ENCODE assay signal across 12 cellular contexts in the genomic region with DNA sequence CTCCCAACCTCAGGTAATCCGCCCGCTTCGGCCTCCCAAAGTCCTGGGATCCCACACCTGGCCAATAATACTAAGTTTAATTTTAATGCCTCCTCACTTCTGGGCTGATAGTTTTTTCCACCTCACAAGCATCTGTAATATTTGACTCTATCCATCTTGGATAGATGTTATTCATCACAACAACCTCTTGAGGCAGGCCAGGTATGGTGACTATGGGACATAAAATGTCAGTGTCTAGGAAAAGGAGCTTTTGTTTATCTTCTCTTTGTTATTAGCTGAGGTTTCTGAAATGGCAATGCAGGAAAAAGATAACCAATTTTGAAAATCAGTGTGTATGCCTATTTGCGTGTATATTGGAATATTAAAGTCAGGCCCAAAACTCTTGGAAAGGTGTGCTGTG. TPM values are rescaled to one million over a fixed set of nuclear protein-coding genes. Genes with fewer than 3 reads are reported as not detected.
DNase-seq lines count a peak whose midpoint lies in the region; ATAC-seq and TF ChIP-seq lines count a peak whose summit lies in the region.
"Had no signal": no experiment of that assay in that cellular context is flagged by ENCODE, and none has a peak within 500 bp of the region (broad histone marks: within the 10 kb centered on the region; RNA-seq: fewer than 3 reads in every experiment).

No MANE protein-coding gene starts in this region.

- H3K36me3 ChIP-seq in OCI-LY7 (ENCODE audit: insufficient read depth, low read length) (peaks cover 26% of the 10 kb centered on the region; the same call in 1 of the 2 replicates), gastrocnemius medialis (no peaks in the 10 kb centered on the region)
- H3K36me3 ChIP-seq: stomach had no signal

- H3K9me2 ChIP-seq in OCI-LY7 (ENCODE audit: insufficient read depth, low read length), result no peaks in the 10 kb centered on the region

- peak overlapping the region; percentile 92 to 93 for H3K27ac Mint-ChIP-seq in effector memory CD8-positive, alpha-beta T cell

- intact Hi-C loops in OCI-LY7 (cut with micrococcal nuclease; ENCODE audit: unreplicated experiment) (no loop called here), gastrocnemius medialis (cut with DNase I; ENCODE audit: low total_unique reads) (no loop called here)

- no peak for TF ChIP-seq POLR2A in gastrocnemius medialis (IDR thresholded peaks at IDR 0.05)

- POLR2A ChIA-PET in OCI-LY7 (lab: Charles Lee), result interaction anchor here (0.6 to 15.6 kb wide), 8 partner anchors 8 to 481 kb away, joined by 3 to 272 read pairs (median 4); partner anchors contain the start of gene GM2A

- no peak for ATAC-seq in activated T-cell treated with anti-CD3 and anti-CD28 coated beads, Interleukin-2, amount 50 U/mL, for 4 hours
- no peak for ATAC-seq in effector memory CD8-positive, alpha-beta T cell (replicated peaks)
- ATAC-seq in gastrocnemius medialis (no peak), GM21717 (IDR thresholded peaks at IDR 0.05; ENCODE audit: unreplicated experiment) (no peak)

- H3K27ac ChIP-seq in OCI-LY7 (ENCODE audit: low read depth, low read length, poor library complexity, severe bottlenecking), result peak overlapping the region; percentile 98
- H3K27ac ChIP-seq in gastrocnemius medialis, result peak overlapping the region in 3 of 4 donors; percentile 95 to 97 (median 95)

- H2AFZ ChIP-seq in OCI-LY7 (ENCODE audit: low read length), result peak overlapping the region; percentile 59; the same call in 1 of the 2 replicates

- H3K36me3 Mint-ChIP-seq in activated T-cell treated with anti-CD3 and anti-CD28 coated beads, Interleukin-2, amount 50 U/mL, for 4 hours (ENCODE audit: insufficient read depth), result peaks cover 5% of the 10 kb centered on the region
- peaks cover 4% of the 10 kb centered on the region for H3K36me3 Mint-ChIP-seq in effector memory CD8-positive, alpha-beta T cell (ENCODE audit: insufficient read depth)

- peak overlapping the region; percentile 71 for H3K4me3 Mint-ChIP-seq in activated T-cell treated with anti-CD3 and anti-CD28 coated beads, Interleukin-2, amount 50 U/mL, for 4 hours
- H3K4me3 Mint-ChIP-seq in effector memory CD8-positive, alpha-beta T cell, result peak overlapping the region; percentile 79 to 80

- no peaks in the 10 kb centered on the region for H3K9me3 ChIP-seq in OCI-LY7 (ENCODE audit: low read length)
- no peaks in the 10 kb centered on the region for H3K9me3 ChIP-seq in gastrocnemius medialis
- H3K9me3 ChIP-seq: stomach had no signal

- H3K4me2 ChIP-seq in OCI-LY7 (ENCODE audit: low read length), result peak overlapping the region; percentile 79

- CTCF ChIA-PET in OCI-LY7 (lab: Charles Lee; ENCODE audit: unreplicated experiment), result interaction anchor here (0.5 to 1.2 kb wide), 3 partner anchors 9 to 1207 kb away, joined by 3 to 8 read pairs (median 3); no protein-coding TSS in a partner anchor

- H3K79me2 ChIP-seq in OCI-LY7 (ENCODE audit: insufficient read depth, low read depth, low read length), result peaks cover 39% of the 10 kb centered on the region

- H3K4me1 ChIP-seq in OCI-LY7 (ENCODE audit: insufficient read depth, low read length, poor library complexity, severe bottlenecking) (peaks cover 63% of the 10 kb centered on the region), gastrocnemius medialis (peaks cover 32 to 34% of the 10 kb centered on the region in 2 donors)

- no TSS peak for BruUV-seq in OCI-LY7 (replicated peaks; lab: Mats Ljungman, UMichigan)

- no peak overlapping the region for H3K4me3 ChIP-seq in OCI-LY7 (ENCODE audit: low read depth, low read length, poor library complexity, severe bottlenecking)
- no peak overlapping the region for H3K4me3 ChIP-seq in gastrocnemius medialis

- no peaks in the 10 kb centered on the region for H3K27me3 ChIP-seq in gastrocnemius medialis
- H3K27me3 ChIP-seq: stomach had no signal

- no peaks in the 10 kb centered on the region for H3K9me3 Mint-ChIP-seq in activated T-cell treated with anti-CD3 and anti-CD28 coated beads, Interleukin-2, amount 50 U/mL, for 4 hours
- no peaks in the 10 kb centered on the region for H3K9me3 Mint-ChIP-seq in effector memory CD8-positive, alpha-beta T cell

- H4K20me1 ChIP-seq in OCI-LY7 (ENCODE audit: insufficient read depth, low read length), result peaks cover 4% of the 10 kb centered on the region; the same call in 1 of the 2 replicates

- DNase-seq in activated T-cell treated with anti-CD3 and anti-CD28 coated beads, Interleukin-2, amount 50 U/mL, for 4 hours, result no peak
- no peak for DNase-seq in activated T-cell treated with anti-CD3 and anti-CD28 coated beads, Interleukin-2, amount 50 U/mL, for 1 hour
- DNase-seq in OCI-LY7 (ENCODE audit: low spot score), result peak; percentile 34
- no peak for DNase-seq in effector memory CD8-positive, alpha-beta T cell
- no peak for DNase-seq in gastrocnemius medialis
- no peak for DNase-seq in cerebellar cortex (ENCODE audit: low spot score)
- DNase-seq in cortex of kidney (lab: John Stamatoyannopoulos, UW), result no peak
- DNase-seq: NCI-H1092 treated with DMSO at 0.1 percent for 48 hours, nucleus accumbens, SHP77, stomach had no signal

- H3K27me3 Mint-ChIP-seq in activated T-cell treated with anti-CD3 and anti-CD28 coated beads, Interleukin-2, amount 50 U/mL, for 4 hours (ENCODE audit: low read depth), result no peaks in the 10 kb centered on the region
- no peaks in the 10 kb centered on the region for H3K27me3 Mint-ChIP-seq in effector memory CD8-positive, alpha-beta T cell

- TF ChIP-seq CTCF in OCI-LY7 (conservative IDR thresholded peaks at IDR 0.05; ENCODE audit: low read length) (peak; percentile 60), gastrocnemius medialis (IDR thresholded peaks at IDR 0.05 in 4 of 5, conservative IDR thresholded peaks at IDR 0.05 in 1 of 5) (no peak)

- in situ Hi-C loops in gastrocnemius medialis (cut with MboI; ENCODE audit: low sequenced_read_pairs in 4 of 4), result loop anchor here in 1 of 4 donors (25.0 kb wide), 1 partner anchor 88 kb away; no protein-coding TSS in a partner anchor

- peaks cover 46% of the 10 kb centered on the region for H3K4me1 Mint-ChIP-seq in activated T-cell treated with anti-CD3 and anti-CD28 coated beads, Interleukin-2, amount 50 U/mL, for 4 hours (ENCODE audit: low read depth)
- peaks cover 41% of the 10 kb centered on the region in 2 donors for H3K4me1 Mint-ChIP-seq in effector memory CD8-positive, alpha-beta T cell (ENCODE audit: low read depth in 2 of 2)

RNA-seq across cellular contexts. Expression of gene CCDC69, which starts 1.2 kb away (rescaled TPM):
- total RNA-seq in activated T-cell treated with anti-CD3 and anti-CD28 coated beads, Interleukin-2, amount 50 U/mL, for 4 hours, result 10 to 100 TPM; 20.0 to 23.0 (median 21.2) TPM
- total RNA-seq in OCI-LY7 (2014; rRNA removed; shearing (Covaris generic)), result 111 and 123 TPM in 2 replicates
- total RNA-seq in OCI-LY7 (2022) (118 and 119 TPM in 2 replicates), gastrocnemius medialis (100 to 1,000 TPM in 3 of 4 donors, 10 to 100 TPM in 1; 93.4 to 128 (median 114) TPM)

RNA-seq across cellular contexts. Expression of gene GM2A, which starts 27.9 kb away (rescaled TPM):
- 1 to 10 TPM; 8.1 to 9.9 (median 9.0) TPM for total RNA-seq in activated T-cell treated with anti-CD3 and anti-CD28 coated beads, Interleukin-2, amount 50 U/mL, for 4 hours
- total RNA-seq in OCI-LY7 (2014; rRNA removed; shearing (Covaris generic)), result 52.4 and 60.2 TPM in 2 replicates
- total RNA-seq in OCI-LY7 (2022) (52.9 and 64.5 TPM in 2 replicates), gastrocnemius medialis (1 to 10 TPM; 5.0 to 7.2 (median 5.7) TPM)

Comparison
In these comparisons a context has a peak if more than half of its experiments do, and no peak if none do; other contexts are left out.
1. RNA of gene GM2A, which starts 27.9 kb away (total RNA-seq): 52.4 to 64.5 TPM in OCI-LY7; 8.1 to 9.9 TPM in activated T-cell treated with anti-CD3 and anti-CD28 coated beads, Interleukin-2, amount 50 U/mL, for 4 hours and 5.0 to 7.2 TPM in gastrocnemius medialis; every median in the first group is over 4 times any median in the second.